8 cellular contexts compared by ENCODE assay signal in the genomic region with DNA sequence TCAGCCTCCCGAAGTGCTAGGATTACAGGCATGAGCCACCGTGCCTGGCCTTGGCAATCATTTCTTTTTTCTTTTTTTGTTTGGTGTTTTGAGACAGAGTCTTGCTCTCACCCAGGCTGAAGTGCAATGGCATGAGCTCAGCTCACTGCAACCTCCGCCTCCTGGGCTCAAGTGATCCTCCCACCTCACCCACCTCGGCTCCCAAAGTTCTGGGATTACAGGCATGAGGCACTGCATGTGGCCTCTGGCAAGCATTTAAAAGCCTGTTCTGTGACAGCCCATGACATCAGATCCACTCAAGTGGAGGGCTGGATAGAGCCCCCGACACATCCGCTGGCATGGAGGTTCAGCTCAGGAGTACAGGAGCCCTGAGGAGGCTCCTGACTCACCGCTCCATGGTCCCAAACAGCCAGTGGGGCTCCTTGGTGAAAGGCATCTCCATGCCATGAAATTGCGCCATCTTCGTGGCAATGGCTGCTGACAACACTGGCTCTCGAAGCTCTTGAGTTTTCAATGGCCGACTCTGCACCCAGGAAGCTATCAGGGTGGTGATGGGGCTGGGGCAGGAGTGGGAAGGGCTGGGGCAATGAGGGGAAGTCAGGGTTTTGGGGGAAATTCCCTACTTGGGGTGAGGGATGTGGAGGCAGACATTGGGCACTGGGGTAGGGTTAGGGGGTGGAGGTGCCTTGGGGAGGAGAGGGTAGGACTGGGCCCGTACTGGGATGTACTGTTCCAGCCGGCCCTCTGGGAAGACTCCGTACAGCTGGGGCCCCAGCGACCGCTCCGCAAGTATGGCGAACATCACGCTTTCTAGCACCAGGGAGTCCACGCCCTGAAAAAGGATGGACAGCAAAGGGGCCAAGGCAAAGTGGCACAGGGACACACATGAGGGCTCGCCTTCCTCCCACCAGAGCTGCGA. TPM values are rescaled to one million over a fixed set of nuclear protein-coding genes. Genes with fewer than 3 reads are reported as not detected.
DNase-seq lines count a peak whose midpoint lies in the region; ATAC-seq and TF ChIP-seq lines count a peak whose summit lies in the region.

No MANE protein-coding gene starts in this region.

- H3K27me3 ChIP-seq in hepatocyte (no peaks in the 10 kb centered on the region), smooth muscle cell (ENCODE audit: low read depth) (no peaks in the 10 kb centered on the region)

- POLR2A ChIA-PET in HEK293 (lab: Yijun Ruan, JAX): interaction anchor here (0.6 to 3.2 kb wide), 5 partner anchors 9 to 56 kb away, joined by 3 to 22 read pairs (median 15); a partner anchor contains a TSS
- POLR2A ChIA-PET in activated CD8-positive, alpha-beta T cell treated with anti-CD3 and anti-CD28 coated beads for 36 hours (lab: Charles Lee): interaction anchor here (0.6 to 2.8 kb wide), 8 partner anchors 12 to 80 kb away, joined by 3 to 14 read pairs (median 6); a partner anchor contains a TSS

- H3K27ac ChIP-seq in HEK293 (ENCODE audit: extremely low read depth, low read depth, low read length) (peak overlapping the region; percentile 99; the same call in 1 of the 2 replicates), hepatocyte (peak overlapping the region; percentile 93), smooth muscle cell (ENCODE audit: low read depth) (no peak overlapping the region)

- H3K9me3 ChIP-seq in HEK293 (ENCODE audit: control insufficient read depth, insufficient read depth, low read depth, low read length) (no peaks in the 10 kb centered on the region), hepatocyte (ENCODE audit: low read depth) (no peaks in the 10 kb centered on the region), smooth muscle cell (replicated peaks; ENCODE audit: low read depth) (no peaks in the 10 kb centered on the region)

- peaks cover 28% of the 10 kb centered on the region for H3K36me3 Mint-ChIP-seq in activated CD8-positive, alpha-beta T cell treated with anti-CD3 and anti-CD28 coated beads for 36 hours (ENCODE audit: low read depth)

- CTCF ChIA-PET in HEK293 (lab: Yijun Ruan, JAX): interaction anchor here (0.6 to 1.5 kb wide), 4 partner anchors 18 to 119 kb away, joined by 3 to 11 read pairs (median 4); a partner anchor contains a TSS
- CTCF ChIA-PET in activated CD8-positive, alpha-beta T cell treated with anti-CD3 and anti-CD28 coated beads for 36 hours (lab: Charles Lee): interaction anchor here (1.0 to 3.0 kb wide), 5 partner anchors 18 to 56 kb away, joined by 3 to 19 read pairs (median 4); a partner anchor contains a TSS

- H3K27ac Mint-ChIP-seq in activated CD8-positive, alpha-beta T cell treated with anti-CD3 and anti-CD28 coated beads for 36 hours: peak overlapping the region; percentile 86

- H3K4me1 Mint-ChIP-seq in activated CD8-positive, alpha-beta T cell treated with anti-CD3 and anti-CD28 coated beads for 36 hours (ENCODE audit: low read depth): peaks cover 24% of the 10 kb centered on the region

- H3K79me2 ChIP-seq in hepatocyte (peaks cover 18% of the 10 kb centered on the region), smooth muscle cell (ENCODE audit: low read depth) (peaks cover 13% of the 10 kb centered on the region)

- peak overlapping the region; percentile 92 for H3K4me2 ChIP-seq in hepatocyte
- H3K4me2 ChIP-seq in smooth muscle cell: peak overlapping the region; percentile 96

- no peaks in the 10 kb centered on the region for H3K27me3 Mint-ChIP-seq in activated CD8-positive, alpha-beta T cell treated with anti-CD3 and anti-CD28 coated beads for 36 hours

- H3K9me2 ChIP-seq in hepatocyte (replicated peaks; ENCODE audit: insufficient read depth): no peaks in the 10 kb centered on the region

- peaks cover 3% of the 10 kb centered on the region; the same call in 1 of the 2 replicates for H3K4me1 ChIP-seq in HEK293 (ENCODE audit: control insufficient read depth, insufficient read depth, low read length)
- peaks cover 13% of the 10 kb centered on the region for H3K4me1 ChIP-seq in hepatocyte (ENCODE audit: insufficient read depth)
- H3K4me1 ChIP-seq in smooth muscle cell (ENCODE audit: low read depth): peaks cover 6% of the 10 kb centered on the region

- H2AFZ ChIP-seq in hepatocyte (no peak overlapping the region), smooth muscle cell (ENCODE audit: low read depth) (no peak overlapping the region)

- H3F3A ChIP-seq in smooth muscle cell (ENCODE audit: low read depth): no peaks in the 10 kb centered on the region

- H3K9ac ChIP-seq in smooth muscle cell (ENCODE audit: low read depth): peak overlapping the region; percentile 97

- H3K4me3 ChIP-seq in HEK293 (ENCODE audit: low read depth, low read length) (peak overlapping the region; percentile 80), hepatocyte (peak overlapping the region; percentile 23), smooth muscle cell (peak overlapping the region; percentile 93)

- no peaks in the 10 kb centered on the region for H3K9me3 Mint-ChIP-seq in activated CD8-positive, alpha-beta T cell treated with anti-CD3 and anti-CD28 coated beads for 36 hours

- no peak for TF ChIP-seq CTCF in HEK293 (tag by site-specific recombination; IDR thresholded peaks at IDR 0.05)
- TF ChIP-seq CTCF in activated CD8-positive, alpha-beta T cell treated with anti-CD3 and anti-CD28 coated beads for 36 hours (IDR thresholded peaks at IDR 0.05): no peak
- TF ChIP-seq CTCF in hepatocyte (IDR thresholded peaks at IDR 0.05; ENCODE audit: poor library complexity): no peak
- no peak for TF ChIP-seq CTCF in smooth muscle cell (IDR thresholded peaks at IDR 0.05; ENCODE audit: borderline replicate concordance, insufficient read depth, poor library complexity, severe bottlenecking)

- intact Hi-C loops in activated CD8-positive, alpha-beta T cell treated with anti-CD3 and anti-CD28 coated beads for 36 hours (cut with micrococcal nuclease): loop anchor here (5.0 kb wide), 1 partner anchor 54 kb away; a partner anchor contains a TSS

- WGBS in hepatocyte (ENCODE audit: low lambda C conversion rate, missing lambda C conversion rate): 96% methylated on average over 17 of the region's 22 CpGs
- 91% methylated on average over 20 of the region's 22 CpGs for WGBS in smooth muscle cell (ENCODE audit: low lambda C conversion rate)

- H3K36me3 ChIP-seq in HEK293 (ENCODE audit: control insufficient read depth in 2 of 2, insufficient read depth in 1 of 2, low read length in 2 of 2) (peaks cover 25 to 61% of the 10 kb centered on the region in 2 experiments), hepatocyte (replicated peaks; ENCODE audit: insufficient read depth, low read depth) (no peaks in the 10 kb centered on the region), smooth muscle cell (ENCODE audit: low read depth) (no peaks in the 10 kb centered on the region)

- no peaks in the 10 kb centered on the region for H4K20me1 ChIP-seq in hepatocyte (ENCODE audit: insufficient read depth, poor library complexity, severe bottlenecking)
- H4K20me1 ChIP-seq in smooth muscle cell (ENCODE audit: low read depth): no peaks in the 10 kb centered on the region

- H3K4me3 Mint-ChIP-seq in activated CD8-positive, alpha-beta T cell treated with anti-CD3 and anti-CD28 coated beads for 36 hours: peak overlapping the region; percentile 92

- no peak for DNase-seq in activated CD8-positive, alpha-beta T cell treated with anti-CD3 and anti-CD28 coated beads for 36 hours
- DNase-seq in hepatocyte (ENCODE audit: low spot score): no peak
- no peak for DNase-seq in smooth muscle cell (lab: John Stamatoyannopoulos, UW; ENCODE audit: unreplicated experiment)
- DNase-seq in NAMALWA (ENCODE audit: low spot score): no peak
- DNase-seq in DMS79 (lab: John Stamatoyannopoulos, UW): no peak

- ATAC-seq in activated CD8-positive, alpha-beta T cell treated with anti-CD3 and anti-CD28 coated beads for 36 hours: no peak
- ATAC-seq in HG02678 (IDR thresholded peaks at IDR 0.05; ENCODE audit: unreplicated experiment) (no peak), HG02623 (IDR thresholded peaks at IDR 0.05; ENCODE audit: unreplicated experiment) (no peak)

TF ChIP-seq in HEK293, 187 proteins besides CTCF, POLR2A, EP300 and RAD21 (continues in another document):
- TF ChIP-seq GLIS2 (tag by site-specific recombination; IDR thresholded peaks at IDR 0.05): 0 out of 2 replicates have a peak, but pooled peaks have one; percentile 17
- TF ChIP-seq, protein P1, sequence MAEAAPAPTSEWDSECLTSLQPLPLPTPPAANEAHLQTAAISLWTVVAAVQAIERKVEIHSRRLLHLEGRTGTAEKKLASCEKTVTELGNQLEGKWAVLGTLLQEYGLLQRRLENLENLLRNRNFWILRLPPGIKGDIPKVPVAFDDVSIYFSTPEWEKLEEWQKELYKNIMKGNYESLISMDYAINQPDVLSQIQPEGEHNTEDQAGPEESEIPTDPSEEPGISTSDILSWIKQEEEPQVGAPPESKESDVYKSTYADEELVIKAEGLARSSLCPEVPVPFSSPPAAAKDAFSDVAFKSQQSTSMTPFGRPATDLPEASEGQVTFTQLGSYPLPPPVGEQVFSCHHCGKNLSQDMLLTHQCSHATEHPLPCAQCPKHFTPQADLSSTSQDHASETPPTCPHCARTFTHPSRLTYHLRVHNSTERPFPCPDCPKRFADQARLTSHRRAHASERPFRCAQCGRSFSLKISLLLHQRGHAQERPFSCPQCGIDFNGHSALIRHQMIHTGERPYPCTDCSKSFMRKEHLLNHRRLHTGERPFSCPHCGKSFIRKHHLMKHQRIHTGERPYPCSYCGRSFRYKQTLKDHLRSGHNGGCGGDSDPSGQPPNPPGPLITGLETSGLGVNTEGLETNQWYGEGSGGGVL (tag by site-specific recombination; IDR thresholded peaks at IDR 0.05): no peak

RNA-seq across cellular contexts. Expression of a gene that starts 1.4 kb away (rescaled TPM):
- 10 to 100 TPM; 55.6 to 60.3 TPM for total RNA-seq in activated CD8-positive, alpha-beta T cell treated with anti-CD3 and anti-CD28 coated beads for 36 hours
- total RNA-seq in hepatocyte (54.9 and 57.4 TPM in 2 replicates), smooth muscle cell (33.6 and 35.2 TPM in 2 replicates)
- polyA plus RNA-seq in hepatocyte (89.7 and 125 TPM in 2 replicates), smooth muscle cell (62.8 and 64.8 TPM in 2 replicates)

RNA-seq across cellular contexts. Expression of a gene that starts 3.1 kb away (rescaled TPM):
- total RNA-seq in activated CD8-positive, alpha-beta T cell treated with anti-CD3 and anti-CD28 coated beads for 36 hours: 10 to 100 TPM; 42.9 to 43.7 TPM
- total RNA-seq in hepatocyte (24.8 and 27.5 TPM in 2 replicates), smooth muscle cell (13.1 and 19.3 TPM in 2 replicates)
- polyA plus RNA-seq in hepatocyte (64.0 and 80.1 TPM in 2 replicates), smooth muscle cell (20.7 and 38.3 TPM in 2 replicates)

RNA-seq across cellular contexts. Expression of a gene that starts 18.6 kb away (rescaled TPM):
- not detected for total RNA-seq in activated CD8-positive, alpha-beta T cell treated with anti-CD3 and anti-CD28 coated beads for 36 hours
- not detected in 2 replicates for total RNA-seq in hepatocyte
- 1.4 and 1.5 TPM in 2 replicates for polyA plus RNA-seq in hepatocyte
- not detected in 2 replicates for total RNA-seq in smooth muscle cell
- not detected in 2 replicates for polyA plus RNA-seq in smooth muscle cell

RNA-seq across cellular contexts. Expression of a gene that starts 19.3 kb away (rescaled TPM):
- total RNA-seq in activated CD8-positive, alpha-beta T cell treated with anti-CD3 and anti-CD28 coated beads for 36 hours: under 1 TPM; 0.11 TPM
- 1.0 and 1.6 TPM in 2 replicates for total RNA-seq in hepatocyte
- 3.8 and 4.0 TPM in 2 replicates for polyA plus RNA-seq in hepatocyte
- 0.63 TPM in 2 replicates for total RNA-seq in smooth muscle cell
- 1.2 and 1.5 TPM in 2 replicates for polyA plus RNA-seq in smooth muscle cell

RNA-seq across cellular contexts. Expression of a gene that starts 35.6 kb away (rescaled TPM):
- 1 to 10 TPM; 5.8 to 6.8 TPM for total RNA-seq in activated CD8-positive, alpha-beta T cell treated with anti-CD3 and anti-CD28 coated beads for 36 hours
- 0.92 and 1.7 TPM in 2 replicates for total RNA-seq in hepatocyte
- polyA plus RNA-seq in hepatocyte: 0.75 and 1.4 TPM in 2 replicates
- total RNA-seq in smooth muscle cell: 0.31 and 1.1 TPM in 2 replicates
- 1.5 and 2.2 TPM in 2 replicates for polyA plus RNA-seq in smooth muscle cell

Comparison
In these comparisons a context has a peak if more than half of its experiments do, and no peak if none do; other contexts are left out.
1. H3K4me3 ChIP-seq: peak in every context shown above with its lines; median percentile 93 in smooth muscle cell; 80 in HEK293; 23 in hepatocyte.